Comparison of ENCODE assay signal across 17 cellular contexts in the genomic region with DNA sequence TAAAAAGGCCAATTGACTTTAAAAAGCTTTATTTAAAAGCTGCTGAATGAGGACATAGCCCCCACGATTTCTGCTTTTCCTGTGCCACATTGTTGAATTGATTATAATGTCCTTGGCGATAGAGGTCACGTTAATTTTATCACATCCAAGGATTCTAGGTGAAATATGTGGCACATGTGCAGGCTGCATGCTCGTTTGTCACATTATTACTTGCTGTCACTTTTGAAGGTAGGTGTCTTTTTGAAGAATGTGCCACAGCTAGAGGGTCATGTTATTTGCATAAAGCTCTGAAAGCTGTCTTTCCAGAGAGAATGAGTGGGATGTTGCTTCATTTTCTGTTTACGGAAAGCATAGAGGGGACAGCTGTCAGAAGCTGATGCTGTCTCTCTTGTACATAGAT.
DNase-seq lines count a peak whose midpoint lies in the region; ATAC-seq and TF ChIP-seq lines count a peak whose summit lies in the region.
"Had no signal": no experiment of that assay in that cellular context is flagged by ENCODE, and none has a peak within 500 bp of the region (broad histone marks: within the 10 kb centered on the region; RNA-seq: fewer than 3 reads in every experiment).

No MANE protein-coding gene starts in this region.

- H2AFZ ChIP-seq in Karpas-422 (ENCODE audit: low read length) (peak overlapping the region; percentile 84), SU-DHL-6 (ENCODE audit: low read depth, low read length, severe bottlenecking) (peak overlapping the region; percentile 66), neural cell (ENCODE audit: low read depth, low read length) (no peak overlapping the region)
- H2AFZ ChIP-seq: GM23248 had no signal

- no peak for ATAC-seq in right cardiac atrium
- ATAC-seq in GM21717 (IDR thresholded peaks at IDR 0.05; ENCODE audit: unreplicated experiment): no peak
- ATAC-seq: CD8-positive, alpha-beta T cell had no signal

- H3K27me3 ChIP-seq in Karpas-422 (ENCODE audit: low read length) (no peaks in the 10 kb centered on the region), SU-DHL-6 (ENCODE audit: low read length) (no peaks in the 10 kb centered on the region), neural cell (ENCODE audit: insufficient read depth, low read depth, low read length) (no peaks in the 10 kb centered on the region), right cardiac atrium (ENCODE audit: control insufficient read depth, insufficient read depth) (no peaks in the 10 kb centered on the region), spleen (replicated peaks in 1 of 7) (no peaks in the 10 kb centered on the region)
- H3K27me3 ChIP-seq: BLaER1 had no signal

- H3K36me3 ChIP-seq in Karpas-422 (ENCODE audit: insufficient read depth, low read length): no peaks in the 10 kb centered on the region
- 0 out of 2 replicates have a peak, but pooled peaks cover 4% of the 10 kb centered on the region for H3K36me3 ChIP-seq in SU-DHL-6 (ENCODE audit: low read length)
- no peaks in the 10 kb centered on the region for H3K36me3 ChIP-seq in neural cell (ENCODE audit: insufficient read depth, low read length)
- H3K36me3 ChIP-seq in spleen: no peaks in the 10 kb centered on the region
- H3K36me3 ChIP-seq: BLaER1, HAP-1 had no signal

- no peak overlapping the region for H3K27ac ChIP-seq in Karpas-422 (ENCODE audit: low read length)
- H3K27ac ChIP-seq in SU-DHL-6 (ENCODE audit: low read depth, low read length): no peak overlapping the region
- H3K27ac ChIP-seq in neural cell (ENCODE audit: low read length): peak overlapping the region; percentile 80
- H3K27ac ChIP-seq in right cardiac atrium (ENCODE audit: low read length): no peak overlapping the region
- no peak overlapping the region for H3K27ac ChIP-seq in spleen
- H3K27ac ChIP-seq: BLaER1, C4-2B, GM23248 had no signal

- intact Hi-C loops in right cardiac atrium (cut with DNase I) (no loop called here), spleen (cut with DNase I; ENCODE audit: low total_unique reads) (no loop called here)

- 66% methylated on average over 5 of the region's 5 CpGs for WGBS in right cardiac atrium
- 55 to 64% (median 60%) methylated on average over 5 of the region's 5 CpGs for WGBS in spleen, 5 donors

- H3K9ac ChIP-seq in Karpas-422 (ENCODE audit: low read length) (no peak overlapping the region), SU-DHL-6 (ENCODE audit: low read length) (no peak overlapping the region), neural cell (ENCODE audit: low read length) (peak overlapping the region; percentile 32)
- H3K9ac ChIP-seq: BLaER1, GM23248 had no signal

- peak; percentile 98 for TF ChIP-seq EP300 in neural cell (conservative IDR thresholded peaks at IDR 0.05; ENCODE audit: poor library complexity, severe bottlenecking)

- TF ChIP-seq CTCF in SU-DHL-6 (IDR thresholded peaks at IDR 0.05; ENCODE audit: insufficient read depth, low read length, poor library complexity, severe bottlenecking): no peak
- no peak for TF ChIP-seq CTCF in neural cell (IDR thresholded peaks at IDR 0.05; ENCODE audit: poor library complexity, severe bottlenecking)
- TF ChIP-seq CTCF in spleen (IDR thresholded peaks at IDR 0.05 in 8 of 11, conservative IDR thresholded peaks at IDR 0.05 in 3 of 11): no peak

- H3K9me2 ChIP-seq in Karpas-422 (replicated peaks; ENCODE audit: insufficient read depth, low read length) (no peaks in the 10 kb centered on the region), SU-DHL-6 (replicated peaks; ENCODE audit: insufficient read depth, low read length) (no peaks in the 10 kb centered on the region), neural cell (ENCODE audit: insufficient read depth, low read length) (no peaks in the 10 kb centered on the region)

- H4K20me1 ChIP-seq in Karpas-422 (ENCODE audit: insufficient read depth, low read depth, low read length) (no peaks in the 10 kb centered on the region), SU-DHL-6 (ENCODE audit: low read depth, low read length) (no peaks in the 10 kb centered on the region), neural cell (ENCODE audit: insufficient read depth) (no peaks in the 10 kb centered on the region)
- H4K20me1 ChIP-seq: BLaER1 had no signal

- H3K79me2 ChIP-seq in Karpas-422 (ENCODE audit: low read length) (no peaks in the 10 kb centered on the region), SU-DHL-6 (ENCODE audit: insufficient read depth, low read length) (no peaks in the 10 kb centered on the region), neural cell (replicated peaks; ENCODE audit: insufficient read depth, low read length) (no peaks in the 10 kb centered on the region)

- H3F3A ChIP-seq in SU-DHL-6 (ENCODE audit: insufficient read depth): no peaks in the 10 kb centered on the region
- H3F3A ChIP-seq in neural cell (ENCODE audit: insufficient read depth, low read length, poor library complexity, severe bottlenecking): peaks cover 5% of the 10 kb centered on the region

- DNase-seq in Ammon's horn (ENCODE audit: low spot score): peak; percentile 6
- DNase-seq in Karpas-422: no peak
- DNase-seq in right cardiac atrium: no peak
- DNase-seq in spleen: no peak
- DNase-seq: Caco-2; CD4-positive, CD25-positive, alpha-beta regulatory T cell; CD8-positive, alpha-beta T cell; DMS153; DND-41; GM23248; HFFc6 had no signal

- H3K4me1 ChIP-seq in Karpas-422 (ENCODE audit: low read length) (no peaks in the 10 kb centered on the region; the same call in 1 of the 2 replicates), right cardiac atrium (ENCODE audit: control insufficient read depth, insufficient read depth, low read length) (no peaks in the 10 kb centered on the region), spleen (no peaks in the 10 kb centered on the region)
- H3K4me1 ChIP-seq: BLaER1, Caco-2, HAP-1 had no signal

- H3K4me3 ChIP-seq in Karpas-422 (ENCODE audit: low read length): no peak overlapping the region
- no peak overlapping the region for H3K4me3 ChIP-seq in SU-DHL-6 (ENCODE audit: insufficient read depth, low read length, poor library complexity, severe bottlenecking)
- peak overlapping the region; percentile 38 for H3K4me3 ChIP-seq in neural cell (ENCODE audit: low read length)
- H3K4me3 ChIP-seq in right cardiac atrium (ENCODE audit: low read length): no peak overlapping the region
- H3K4me3 ChIP-seq in spleen: no peak overlapping the region
- H3K4me3 ChIP-seq: BLaER1, GM23248, HAP-1 had no signal

- no peak overlapping the region for H3K4me2 ChIP-seq in Karpas-422 (ENCODE audit: low read depth, low read length, poor library complexity, severe bottlenecking)
- H3K4me2 ChIP-seq in SU-DHL-6 (ENCODE audit: low read depth, low read length, poor library complexity, severe bottlenecking): no peak overlapping the region
- H3K4me2 ChIP-seq in neural cell (ENCODE audit: low read length): peak overlapping the region; percentile 40
- H3K4me2 ChIP-seq: BLaER1 had no signal

- no peak for TF ChIP-seq RAD21 in neural cell (conservative IDR thresholded peaks at IDR 0.05)

- TF ChIP-seq POLR2A in spleen (IDR thresholded peaks at IDR 0.05): no peak

- H3K9me3 ChIP-seq in Karpas-422 (ENCODE audit: low read length) (no peaks in the 10 kb centered on the region), SU-DHL-6 (ENCODE audit: insufficient read depth, low read length) (no peaks in the 10 kb centered on the region), neural cell (ENCODE audit: low read length) (no peaks in the 10 kb centered on the region), right cardiac atrium (ENCODE audit: control insufficient read depth, low read length) (no peaks in the 10 kb centered on the region), spleen (peaks cover 0 to 13% (median 6%) of the 10 kb centered on the region in 8 donors)
- H3K9me3 ChIP-seq: BLaER1, Caco-2, HAP-1 had no signal

TF ChIP-seq in neural cell, 6 proteins besides CTCF, POLR2A, EP300 and RAD21:
- TF ChIP-seq POLR2AphosphoS5 (IDR thresholded peaks at IDR 0.05) (peak; percentile 72), EZH2 (IDR thresholded peaks at IDR 0.05; ENCODE audit: borderline replicate concordance, insufficient read depth, low read length, poor library complexity, severe bottlenecking) (no peak), SMC3 (conservative IDR thresholded peaks at IDR 0.05; ENCODE audit: poor library complexity) (no peak), TAF1 (IDR thresholded peaks at IDR 0.05; ENCODE audit: low read depth) (no peak), MXI1 (conservative IDR thresholded peaks at IDR 0.05; ENCODE audit: poor library complexity, severe bottlenecking) (peak; percentile 59)
- TF ChIP-seq, protein P1, sequence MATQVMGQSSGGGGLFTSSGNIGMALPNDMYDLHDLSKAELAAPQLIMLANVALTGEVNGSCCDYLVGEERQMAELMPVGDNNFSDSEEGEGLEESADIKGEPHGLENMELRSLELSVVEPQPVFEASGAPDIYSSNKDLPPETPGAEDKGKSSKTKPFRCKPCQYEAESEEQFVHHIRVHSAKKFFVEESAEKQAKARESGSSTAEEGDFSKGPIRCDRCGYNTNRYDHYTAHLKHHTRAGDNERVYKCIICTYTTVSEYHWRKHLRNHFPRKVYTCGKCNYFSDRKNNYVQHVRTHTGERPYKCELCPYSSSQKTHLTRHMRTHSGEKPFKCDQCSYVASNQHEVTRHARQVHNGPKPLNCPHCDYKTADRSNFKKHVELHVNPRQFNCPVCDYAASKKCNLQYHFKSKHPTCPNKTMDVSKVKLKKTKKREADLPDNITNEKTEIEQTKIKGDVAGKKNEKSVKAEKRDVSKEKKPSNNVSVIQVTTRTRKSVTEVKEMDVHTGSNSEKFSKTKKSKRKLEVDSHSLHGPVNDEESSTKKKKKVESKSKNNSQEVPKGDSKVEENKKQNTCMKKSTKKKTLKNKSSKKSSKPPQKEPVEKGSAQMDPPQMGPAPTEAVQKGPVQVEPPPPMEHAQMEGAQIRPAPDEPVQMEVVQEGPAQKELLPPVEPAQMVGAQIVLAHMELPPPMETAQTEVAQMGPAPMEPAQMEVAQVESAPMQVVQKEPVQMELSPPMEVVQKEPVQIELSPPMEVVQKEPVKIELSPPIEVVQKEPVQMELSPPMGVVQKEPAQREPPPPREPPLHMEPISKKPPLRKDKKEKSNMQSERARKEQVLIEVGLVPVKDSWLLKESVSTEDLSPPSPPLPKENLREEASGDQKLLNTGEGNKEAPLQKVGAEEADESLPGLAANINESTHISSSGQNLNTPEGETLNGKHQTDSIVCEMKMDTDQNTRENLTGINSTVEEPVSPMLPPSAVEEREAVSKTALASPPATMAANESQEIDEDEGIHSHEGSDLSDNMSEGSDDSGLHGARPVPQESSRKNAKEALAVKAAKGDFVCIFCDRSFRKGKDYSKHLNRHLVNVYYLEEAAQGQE (IDR thresholded peaks at IDR 0.05; ENCODE audit: borderline replicate concordance): peak; percentile 59
